2 cellular contexts compared by ENCODE assay signal in the genomic region with DNA sequence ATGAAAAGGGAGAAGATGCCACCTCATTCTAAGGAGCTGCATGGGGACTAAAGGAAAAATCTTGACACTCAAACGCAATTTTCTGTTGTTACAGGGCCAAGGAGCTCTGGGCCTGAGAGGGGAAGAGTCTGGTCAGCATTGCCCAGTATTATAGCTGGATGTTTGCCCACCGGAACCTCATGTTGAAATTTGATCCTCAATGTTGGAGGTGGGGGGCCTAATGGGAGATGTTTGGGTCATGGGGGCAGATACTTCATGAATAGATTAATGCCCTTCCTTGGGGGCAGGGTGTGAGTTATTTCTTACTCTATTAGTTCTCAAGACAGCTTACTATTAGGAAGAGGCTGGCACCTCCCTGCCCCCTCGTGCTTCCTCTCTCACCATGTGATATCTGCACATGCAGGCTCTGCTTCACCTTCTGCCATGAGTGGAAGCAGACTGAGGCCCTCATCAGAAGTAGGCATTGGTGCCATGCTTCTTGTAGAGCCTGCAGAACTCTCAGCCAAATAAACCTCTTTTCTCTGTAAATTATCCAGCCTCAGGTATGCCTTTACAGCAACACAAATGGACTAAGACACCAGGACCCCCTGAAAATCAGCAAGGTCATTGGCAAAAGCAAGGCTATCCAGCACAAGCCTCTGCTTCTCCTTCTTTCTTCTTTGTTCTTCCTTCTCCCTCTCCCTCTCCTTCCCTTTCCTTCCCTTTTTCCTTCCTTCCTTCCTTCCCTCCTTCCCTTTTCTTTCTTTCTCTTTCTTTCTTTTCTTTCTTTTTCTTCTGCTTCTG.
TF ChIP-seq lines count a peak whose summit lies in the region.

No MANE protein-coding gene starts in this region.

TF ChIP-seq in HEK293, 187 proteins besides CTCF, POLR2A, EP300 and RAD21:
- TF ChIP-seq ZNF366 (tag by site-specific recombination; conservative IDR thresholded peaks at IDR 0.05) (peak; percentile 94), ZNF510 (tag by site-specific recombination; IDR thresholded peaks at IDR 0.05; ENCODE audit: insufficient replicate concordance) (no peak), ZNF416 (tag by site-specific recombination; IDR thresholded peaks at IDR 0.05) (no peak), ZNF596 (tag by site-specific recombination; IDR thresholded peaks at IDR 0.05) (no peak), ZBTB1 (tag by site-specific recombination; IDR thresholded peaks at IDR 0.05) (no peak)

TF ChIP-seq in K562, 482 proteins besides CTCF, POLR2A, EP300 and RAD21:
- TF ChIP-seq, protein P1, sequence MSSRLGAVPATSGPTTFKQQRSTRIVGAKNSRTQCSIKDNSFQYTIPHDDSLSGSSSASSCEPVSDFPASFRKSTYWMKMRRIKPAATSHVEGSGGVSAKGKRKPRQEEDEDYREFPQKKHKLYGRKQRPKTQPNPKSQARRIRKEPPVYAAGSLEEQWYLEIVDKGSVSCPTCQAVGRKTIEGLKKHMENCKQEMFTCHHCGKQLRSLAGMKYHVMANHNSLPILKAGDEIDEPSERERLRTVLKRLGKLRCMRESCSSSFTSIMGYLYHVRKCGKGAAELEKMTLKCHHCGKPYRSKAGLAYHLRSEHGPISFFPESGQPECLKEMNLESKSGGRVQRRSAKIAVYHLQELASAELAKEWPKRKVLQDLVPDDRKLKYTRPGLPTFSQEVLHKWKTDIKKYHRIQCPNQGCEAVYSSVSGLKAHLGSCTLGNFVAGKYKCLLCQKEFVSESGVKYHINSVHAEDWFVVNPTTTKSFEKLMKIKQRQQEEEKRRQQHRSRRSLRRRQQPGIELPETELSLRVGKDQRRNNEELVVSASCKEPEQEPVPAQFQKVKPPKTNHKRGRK (tag; IDR thresholded peaks at IDR 0.05): peak; percentile 78
- peak; percentile 39; the same call in 1 of the 2 replicates for TF ChIP-seq ZNF766 (CRISPR knock-in tag; conservative IDR thresholded peaks at IDR 0.05)
- TF ChIP-seq, protein P2, sequence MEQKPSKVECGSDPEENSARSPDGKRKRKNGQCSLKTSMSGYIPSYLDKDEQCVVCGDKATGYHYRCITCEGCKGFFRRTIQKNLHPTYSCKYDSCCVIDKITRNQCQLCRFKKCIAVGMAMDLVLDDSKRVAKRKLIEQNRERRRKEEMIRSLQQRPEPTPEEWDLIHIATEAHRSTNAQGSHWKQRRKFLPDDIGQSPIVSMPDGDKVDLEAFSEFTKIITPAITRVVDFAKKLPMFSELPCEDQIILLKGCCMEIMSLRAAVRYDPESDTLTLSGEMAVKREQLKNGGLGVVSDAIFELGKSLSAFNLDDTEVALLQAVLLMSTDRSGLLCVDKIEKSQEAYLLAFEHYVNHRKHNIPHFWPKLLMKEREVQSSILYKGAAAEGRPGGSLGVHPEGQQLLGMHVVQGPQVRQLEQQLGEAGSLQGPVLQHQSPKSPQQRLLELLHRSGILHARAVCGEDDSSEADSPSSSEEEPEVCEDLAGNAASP (IDR thresholded peaks at IDR 0.05): no peak
- TF ChIP-seq ZNF282 (CRISPR knock-in tag; IDR thresholded peaks at IDR 0.05): no peak
- TF ChIP-seq ZNF408 (CRISPR knock-in tag; IDR thresholded peaks at IDR 0.05; ENCODE audit: low read depth): no peak
- TF ChIP-seq, protein P3, sequence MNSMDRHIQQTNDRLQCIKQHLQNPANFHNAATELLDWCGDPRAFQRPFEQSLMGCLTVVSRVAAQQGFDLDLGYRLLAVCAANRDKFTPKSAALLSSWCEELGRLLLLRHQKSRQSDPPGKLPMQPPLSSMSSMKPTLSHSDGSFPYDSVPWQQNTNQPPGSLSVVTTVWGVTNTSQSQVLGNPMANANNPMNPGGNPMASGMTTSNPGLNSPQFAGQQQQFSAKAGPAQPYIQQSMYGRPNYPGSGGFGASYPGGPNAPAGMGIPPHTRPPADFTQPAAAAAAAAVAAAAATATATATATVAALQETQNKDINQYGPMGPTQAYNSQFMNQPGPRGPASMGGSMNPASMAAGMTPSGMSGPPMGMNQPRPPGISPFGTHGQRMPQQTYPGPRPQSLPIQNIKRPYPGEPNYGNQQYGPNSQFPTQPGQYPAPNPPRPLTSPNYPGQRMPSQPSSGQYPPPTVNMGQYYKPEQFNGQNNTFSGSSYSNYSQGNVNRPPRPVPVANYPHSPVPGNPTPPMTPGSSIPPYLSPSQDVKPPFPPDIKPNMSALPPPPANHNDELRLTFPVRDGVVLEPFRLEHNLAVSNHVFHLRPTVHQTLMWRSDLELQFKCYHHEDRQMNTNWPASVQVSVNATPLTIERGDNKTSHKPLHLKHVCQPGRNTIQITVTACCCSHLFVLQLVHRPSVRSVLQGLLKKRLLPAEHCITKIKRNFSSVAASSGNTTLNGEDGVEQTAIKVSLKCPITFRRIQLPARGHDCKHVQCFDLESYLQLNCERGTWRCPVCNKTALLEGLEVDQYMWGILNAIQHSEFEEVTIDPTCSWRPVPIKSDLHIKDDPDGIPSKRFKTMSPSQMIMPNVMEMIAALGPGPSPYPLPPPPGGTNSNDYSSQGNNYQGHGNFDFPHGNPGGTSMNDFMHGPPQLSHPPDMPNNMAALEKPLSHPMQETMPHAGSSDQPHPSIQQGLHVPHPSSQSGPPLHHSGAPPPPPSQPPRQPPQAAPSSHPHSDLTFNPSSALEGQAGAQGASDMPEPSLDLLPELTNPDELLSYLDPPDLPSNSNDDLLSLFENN (IDR thresholded peaks at IDR 0.05; ENCODE audit: low read depth in 2 of 2, low read length in 2 of 2): no peak
- TF ChIP-seq XRCC3 (IDR thresholded peaks at IDR 0.05): no peak
- no peak for TF ChIP-seq ZFPM2 (CRISPR knock-in tag; IDR thresholded peaks at IDR 0.05)
TF ChIP-seq in K562: peak in this region for 2.
